In the genomic region with DNA sequence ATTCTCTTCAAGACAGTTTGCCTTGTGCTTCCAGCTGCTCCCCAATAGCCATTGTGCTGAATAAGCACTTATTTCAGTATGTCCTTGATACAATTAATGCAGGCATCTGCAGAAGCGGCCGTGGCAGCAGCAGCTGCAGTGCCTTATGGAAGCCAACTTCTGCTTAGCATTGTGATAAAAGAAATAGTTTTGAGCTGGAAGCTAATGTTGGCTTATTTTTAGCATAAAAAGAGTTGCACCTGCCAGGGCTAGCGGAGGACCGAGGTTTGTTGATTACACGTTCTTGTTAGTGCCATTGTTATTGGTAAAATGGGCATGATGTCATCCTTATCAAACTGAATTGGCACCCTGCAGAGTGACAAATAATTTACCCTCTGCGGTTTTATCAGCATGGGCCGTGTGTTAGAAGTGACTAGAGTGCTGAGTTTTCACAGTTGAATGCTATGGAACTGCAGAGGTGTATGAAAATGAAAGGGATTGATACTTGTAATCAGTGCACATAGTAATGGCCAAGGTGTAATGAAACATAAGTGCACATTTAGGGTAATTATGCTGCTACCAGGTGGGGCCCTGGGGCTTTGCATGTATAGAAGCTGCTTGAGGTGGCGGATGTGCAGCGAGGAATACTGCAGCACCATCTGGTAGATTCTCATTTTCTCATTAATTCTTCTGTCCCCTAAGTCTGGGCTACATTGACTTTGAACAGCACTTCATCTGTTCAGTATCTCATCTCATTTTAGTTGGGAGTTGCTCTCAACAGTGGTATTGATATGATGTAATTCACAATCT, we compare ENCODE assay signal across 14 cellular contexts.
A peak's percentile ranks its signal among the peaks of the same experiment; 100 is the strongest.
DNase-seq lines count a peak whose midpoint lies in the region; TF ChIP-seq lines count a peak whose summit lies in the region.
"Had no signal": no experiment of that assay in that cellular context is flagged by ENCODE, and none has a peak within 500 bp of the region (broad histone marks: within the 10 kb centered on the region; RNA-seq: fewer than 3 reads in every experiment).

No MANE protein-coding gene starts in this region.

- TF ChIP-seq CTCF in H9 (conservative IDR thresholded peaks at IDR 0.05) (no peak), neural progenitor cell (IDR thresholded peaks at IDR 0.05) (no peak), Calu3 (IDR thresholded peaks at IDR 0.05; ENCODE audit: unreplicated experiment) (no peak)

- H4K5ac ChIP-seq in H9 (ENCODE audit: insufficient read length, low read depth, low read length): no peak overlapping the region

- H4K91ac ChIP-seq in H9 (ENCODE audit: insufficient read length, low read depth, low read length): no peak overlapping the region

- H3K27me3 Mint-ChIP-seq in H9 (ENCODE audit: low read depth) (no peaks in the 10 kb centered on the region), neural progenitor cell (ENCODE audit: insufficient read depth, low read depth) (peaks cover 3% of the 10 kb centered on the region), Calu3 (ENCODE audit: unreplicated experiment) (no peaks in the 10 kb centered on the region)
- H3K27me3 Mint-ChIP-seq: activated T-helper 17 cell treated with anti-CD3 and anti-CD28 coated beads, Interleukin-2, amount 50 U/mL, for 72 hours; natural killer cell treated with Interleukin-12 subunit alpha and Interleukin-12 subunit beta and Interleukin-15 and Interleukin-18, amount 100 ng/mL, for 72 hours had no signal

- no peak overlapping the region for H2BK12ac ChIP-seq in H9 (ENCODE audit: insufficient read length, low read depth, low read length)

- H2AK5ac ChIP-seq in H9 (ENCODE audit: insufficient read length, low read length): no peak overlapping the region

- no peak overlapping the region for H3K4ac ChIP-seq in H9 (ENCODE audit: low read depth, low read length)

- H2AFZ ChIP-seq in H9 (ENCODE audit: low read length): no peak overlapping the region
- H2AFZ ChIP-seq in neural progenitor cell (replicated peaks): no peak overlapping the region

- H3K9ac ChIP-seq in H9 (ENCODE audit: extremely low read depth, insufficient read length, low read length) (no peak overlapping the region), neural progenitor cell (no peak overlapping the region)

- H3K4me3 ChIP-seq in neural progenitor cell: no peak overlapping the region
- H3K4me3 ChIP-seq in effector memory CD4-positive, alpha-beta T cell (ENCODE audit: insufficient read depth, low read depth, low read length, poor library complexity, severe bottlenecking): no peak overlapping the region
- H3K4me3 ChIP-seq: gastroesophageal sphincter had no signal

- H3K9me3 ChIP-seq in H9 (ENCODE audit: control insufficient read depth, low read depth, low read length) (no peaks in the 10 kb centered on the region), neural progenitor cell (ENCODE audit: low read depth) (no peaks in the 10 kb centered on the region)
- H3K9me3 ChIP-seq in effector memory CD4-positive, alpha-beta T cell (ENCODE audit: control insufficient read depth, low read length): no peaks in the 10 kb centered on the region
- H3K9me3 ChIP-seq: gastroesophageal sphincter had no signal

- no peaks in the 10 kb centered on the region for H3F3A ChIP-seq in neural progenitor cell (ENCODE audit: low read depth)

- H3K4me3 Mint-ChIP-seq in H9 (no peak overlapping the region), neural progenitor cell (no peak overlapping the region), Calu3 (ENCODE audit: low read depth, unreplicated experiment) (no peak overlapping the region)
- H3K4me3 Mint-ChIP-seq: activated T-helper 17 cell treated with anti-CD3 and anti-CD28 coated beads, Interleukin-2, amount 50 U/mL, for 72 hours; natural killer cell treated with Interleukin-12 subunit alpha and Interleukin-12 subunit beta and Interleukin-15 and Interleukin-18, amount 100 ng/mL, for 72 hours had no signal

- H3K79me2 ChIP-seq in H9 (ENCODE audit: insufficient read depth, low read length) (no peaks in the 10 kb centered on the region), neural progenitor cell (ENCODE audit: low read depth) (no peaks in the 10 kb centered on the region)

- H3K4me1 Mint-ChIP-seq in H9 (peaks cover 61 to 65% of the 10 kb centered on the region in 2 experiments), neural progenitor cell (peaks cover 28% of the 10 kb centered on the region), Calu3 (ENCODE audit: low read depth, unreplicated experiment) (peaks cover 57% of the 10 kb centered on the region)

- peaks cover 16% of the 10 kb centered on the region for H3K4me1 ChIP-seq in H9 (ENCODE audit: insufficient read depth, low read length)
- H3K4me1 ChIP-seq in neural progenitor cell: peaks cover 37% of the 10 kb centered on the region
- H3K4me1 ChIP-seq in effector memory CD4-positive, alpha-beta T cell (ENCODE audit: control insufficient read depth, insufficient read depth, low read length, poor library complexity, severe bottlenecking): no peaks in the 10 kb centered on the region
- H3K4me1 ChIP-seq: gastroesophageal sphincter had no signal

- no peak overlapping the region for H2BK20ac ChIP-seq in H9 (ENCODE audit: low read depth, low read length, poor library complexity, severe bottlenecking)

- no peak overlapping the region for H3K56ac ChIP-seq in H9 (ENCODE audit: insufficient read length, low read depth, low read length)

- CTCF ChIA-PET in Calu3 (lab: Charles Lee): interaction anchor here (0.5 to 2.6 kb wide), 3 partner anchors 12 to 720 kb away, joined by 3 to 10 read pairs (median 4); no protein-coding TSS in a partner anchor

- H3T11ph ChIP-seq in H9 (ENCODE audit: low read length): no peak overlapping the region

- H3K27ac ChIP-seq in H9 (ENCODE audit: insufficient read length, low read depth, low read length) (no peak overlapping the region), neural progenitor cell (no peak overlapping the region)
- H3K27ac ChIP-seq in effector memory CD4-positive, alpha-beta T cell (ENCODE audit: insufficient read depth, low read length, poor library complexity, severe bottlenecking): no peak overlapping the region
- H3K27ac ChIP-seq: gastroesophageal sphincter had no signal

- no peak overlapping the region for H3K4me2 ChIP-seq in H9 (ENCODE audit: insufficient read depth, insufficient read length, low read length)
- H3K4me2 ChIP-seq in neural progenitor cell: peak overlapping the region; percentile 60

- H3K36me3 ChIP-seq in neural progenitor cell: no peaks in the 10 kb centered on the region
- no peaks in the 10 kb centered on the region for H3K36me3 ChIP-seq in effector memory CD4-positive, alpha-beta T cell (ENCODE audit: control insufficient read depth, insufficient read depth, low read length)
- H3K36me3 ChIP-seq: gastroesophageal sphincter had no signal

- peak; percentile 48 for DNase-seq in H9
- peak; percentile 97 to 99 for DNase-seq in NCI-H2081 (lab: John Stamatoyannopoulos, UW)
- DNase-seq in SHP77 treated with DMSO at 0.1 percent for 48 hours (lab: John Stamatoyannopoulos, UW): peak; percentile 81
- DNase-seq in neural progenitor cell (ENCODE audit: low spot score): peak; percentile 55
- DNase-seq in EL: no peak
- DNase-seq in Calu3: no peak
- no peak for DNase-seq in effector memory CD4-positive, alpha-beta T cell
- DNase-seq in activated T-cell treated with anti-CD3 and anti-CD28 coated beads, Interleukin-2, amount 50 U/mL, for 48 hours: no peak
- DNase-seq: C1 segment of cervical spinal cord; effector CD8-positive, alpha-beta T cell; Kasumi-1 had no signal

- H3K23me2 ChIP-seq in H9 (ENCODE audit: insufficient read length, low read depth, low read length, poor library complexity, severe bottlenecking): no peaks in the 10 kb centered on the region

- H2BK5ac ChIP-seq in H9 (ENCODE audit: insufficient read length, low read length): no peak overlapping the region

- no CpG with 5 or more reads among the region's 9 CpGs for WGBS in H9 (ENCODE audit: extremely low coverage, insufficient read length, low lambda C conversion rate)

- no TSS peak for BruUV-seq in Calu3 (replicated peaks; lab: Mats Ljungman, UMichigan)

- intact Hi-C loops in Calu3 (cut with micrococcal nuclease; ENCODE audit: unreplicated experiment): no loop called here

- H3K27ac Mint-ChIP-seq in H9 (peak overlapping the region in 2 of 3 experiments; percentile 49 to 85; a peak in 6 of 7 replicates), neural progenitor cell (no peak overlapping the region), Calu3 (ENCODE audit: unreplicated experiment) (no peak overlapping the region)
- H3K27ac Mint-ChIP-seq: activated T-helper 17 cell treated with anti-CD3 and anti-CD28 coated beads, Interleukin-2, amount 50 U/mL, for 72 hours; natural killer cell treated with Interleukin-12 subunit alpha and Interleukin-12 subunit beta and Interleukin-15 and Interleukin-18, amount 100 ng/mL, for 72 hours had no signal

- H3K36me3 Mint-ChIP-seq in H9 (ENCODE audit: insufficient read depth in 1 of 3, low read depth in 3 of 3) (no peaks in the 10 kb centered on the region), neural progenitor cell (no peaks in the 10 kb centered on the region), Calu3 (ENCODE audit: insufficient read depth, unreplicated experiment) (no peaks in the 10 kb centered on the region)
- H3K36me3 Mint-ChIP-seq: natural killer cell treated with Interleukin-12 subunit alpha and Interleukin-12 subunit beta and Interleukin-15 and Interleukin-18, amount 100 ng/mL, for 72 hours had no signal

- H3K23ac ChIP-seq in H9 (ENCODE audit: insufficient read length, low read depth, low read length): no peak overlapping the region

- H3K14ac ChIP-seq in H9 (ENCODE audit: insufficient read depth, low read length): no peak overlapping the region

- H3K18ac ChIP-seq in H9 (ENCODE audit: insufficient read length, low read depth, low read length): no peak overlapping the region

- no peaks in the 10 kb centered on the region for H3K79me1 ChIP-seq in H9 (ENCODE audit: insufficient read depth, low read depth, low read length, poor library complexity, severe bottlenecking)

- no peak overlapping the region for H2BK15ac ChIP-seq in H9 (ENCODE audit: low read depth, low read length)

- H3K27me3 ChIP-seq in H9 (ENCODE audit: insufficient read depth, low read length) (no peaks in the 10 kb centered on the region), neural progenitor cell (no peaks in the 10 kb centered on the region)
- no peaks in the 10 kb centered on the region for H3K27me3 ChIP-seq in effector memory CD4-positive, alpha-beta T cell (replicated peaks; ENCODE audit: control insufficient read depth, insufficient read depth, low read length, poor library complexity, severe bottlenecking)
- H3K27me3 ChIP-seq: gastroesophageal sphincter had no signal

- H4K20me1 ChIP-seq in H9 (ENCODE audit: control insufficient read depth, insufficient read depth, insufficient read length): no peaks in the 10 kb centered on the region
- H4K20me1 ChIP-seq in neural progenitor cell (ENCODE audit: low read depth): no peaks in the 10 kb centered on the region

- H3K9me3 Mint-ChIP-seq in H9 (no peaks in the 10 kb centered on the region), neural progenitor cell (no peaks in the 10 kb centered on the region), Calu3 (ENCODE audit: low read depth, unreplicated experiment) (no peaks in the 10 kb centered on the region)
- H3K9me3 Mint-ChIP-seq: activated T-helper 17 cell treated with anti-CD3 and anti-CD28 coated beads, Interleukin-2, amount 50 U/mL, for 72 hours; natural killer cell treated with Interleukin-12 subunit alpha and Interleukin-12 subunit beta and Interleukin-15 and Interleukin-18, amount 100 ng/mL, for 72 hours had no signal

- H4K8ac ChIP-seq in H9 (replicated peaks; ENCODE audit: insufficient read length, low read depth, low read length): no peak overlapping the region

- no peak overlapping the region for H2BK120ac ChIP-seq in H9 (ENCODE audit: low read depth, low read length, poor library complexity, severe bottlenecking)

Comparison
In these comparisons a context has a peak if more than half of its experiments do, and no peak if none do; other contexts are left out.
1. DNase-seq: peak in H9 (single experiment), NCI-H2081 (2 of 2), SHP77 treated with DMSO at 0.1 percent for 48 hours (single experiment) and neural progenitor cell (single experiment); none in EL (single experiment), Calu3 (single experiment), effector memory CD4-positive, alpha-beta T cell (0 of 3) and activated T-cell treated with anti-CD3 and anti-CD28 coated beads, Interleukin-2, amount 50 U/mL, for 48 hours (0 of 2).
2. H3K27ac Mint-ChIP-seq: peak in H9 (2 of 3); none in neural progenitor cell (single experiment) and Calu3 (single experiment).